ENCODE assay signal across 9 cellular contexts in the genomic region with DNA sequence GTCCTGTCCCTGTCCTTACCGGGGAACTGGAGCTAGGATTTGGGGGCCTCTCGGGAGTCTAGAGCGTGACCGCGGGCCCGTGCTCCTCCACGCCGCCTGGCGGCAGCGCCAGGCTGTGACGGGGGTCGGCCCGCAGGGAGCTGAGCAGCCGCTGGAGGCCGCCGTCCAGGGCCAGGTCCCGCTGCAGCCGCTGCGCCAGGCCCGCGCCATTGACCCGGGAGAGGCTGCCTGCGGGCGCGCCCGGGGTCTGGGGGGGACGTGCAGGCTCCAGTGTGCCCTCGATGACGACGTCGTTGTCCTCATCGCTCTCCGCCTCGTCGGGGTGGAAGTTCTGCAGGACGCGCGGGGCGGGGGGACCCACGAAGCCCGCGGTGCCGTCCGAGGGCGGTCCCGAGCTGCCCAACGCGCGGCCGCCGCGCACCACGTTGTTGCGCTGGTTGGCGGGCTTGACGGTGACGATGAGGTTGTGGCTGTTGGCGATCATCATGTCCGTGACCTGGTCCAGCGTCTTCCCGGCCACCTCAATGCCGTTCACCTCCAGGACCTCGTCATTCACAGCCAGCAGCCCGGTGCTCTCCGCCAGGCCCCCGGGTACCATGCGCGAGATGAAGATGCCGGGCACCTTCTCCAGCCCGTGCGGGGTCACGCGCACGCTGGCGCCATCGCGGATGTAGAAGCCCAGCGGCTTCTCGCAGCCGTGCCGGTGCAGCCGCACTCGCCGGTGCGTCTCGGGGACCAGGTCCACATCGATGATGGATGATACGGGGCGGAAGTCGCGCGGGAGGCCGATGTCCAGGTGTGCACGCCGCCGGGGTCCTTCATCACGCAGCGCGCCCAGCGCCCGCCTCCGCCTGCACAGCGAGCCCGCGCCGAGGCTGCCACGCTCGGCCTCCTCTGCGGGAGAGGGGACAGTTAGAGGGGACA.
A peak's percentile ranks its signal among the peaks of the same experiment; 100 is the strongest.
DNase-seq lines count a peak whose midpoint lies in the region; ATAC-seq and TF ChIP-seq lines count a peak whose summit lies in the region.
"Had no signal": no experiment of that assay in that cellular context is flagged by ENCODE, and none has a peak within 500 bp of the region (broad histone marks: within the 10 kb centered on the region; RNA-seq: fewer than 3 reads in every experiment).

No MANE protein-coding gene starts in this region.

- ATAC-seq in GM19397 (IDR thresholded peaks at IDR 0.05; ENCODE audit: unreplicated experiment) (no peak), HG03378 (IDR thresholded peaks at IDR 0.05; ENCODE audit: unreplicated experiment) (no peak)

- peak; percentile 83 for TF ChIP-seq CTCF in GM12875 (IDR thresholded peaks at IDR 0.05; ENCODE audit: borderline replicate concordance, insufficient read depth, low read depth, low read length)
- TF ChIP-seq CTCF in foreskin fibroblast (IDR thresholded peaks at IDR 0.05; ENCODE audit: low read depth, low read length), result peak; percentile 35

- DNase-seq in activated CD8-positive, alpha-beta memory T cell treated with anti-CD3 and anti-CD28 coated beads for 24 hours, result peak; percentile 67
- DNase-seq in foreskin fibroblast (peak in 1 of 2 donors; percentile 29), UCSD-AML1 (lab: John Stamatoyannopoulos, UW; ENCODE audit: unreplicated experiment) (no peak), HuH-7 (ENCODE audit: low spot score) (no peak)
- peak; percentile 64 for DNase-seq in stimulated activated CD4-positive, alpha-beta T cell treated with anti-CD3 and anti-CD28 coated beads, Interleukin-15, amount 100 ng/mL, for 24 hours

- H3K4me3 ChIP-seq in GM12875 (ENCODE audit: low read depth, low read length) (no peak overlapping the region), foreskin fibroblast (ENCODE audit: low read depth in 1 of 2, low read length in 2 of 2) (no peak overlapping the region)
- H3K4me3 ChIP-seq: SJSA1 had no signal

Comparison
In these comparisons a context has a peak if more than half of its experiments do, and no peak if none do; other contexts are left out.
1. DNase-seq: peak in activated CD8-positive, alpha-beta memory T cell treated with anti-CD3 and anti-CD28 coated beads for 24 hours (single experiment) and stimulated activated CD4-positive, alpha-beta T cell treated with anti-CD3 and anti-CD28 coated beads, Interleukin-15, amount 100 ng/mL, for 24 hours (single experiment); none in UCSD-AML1 (single experiment) and HuH-7 (single experiment).